ENCODE assay signal across 1 cellular context in the genomic region with DNA sequence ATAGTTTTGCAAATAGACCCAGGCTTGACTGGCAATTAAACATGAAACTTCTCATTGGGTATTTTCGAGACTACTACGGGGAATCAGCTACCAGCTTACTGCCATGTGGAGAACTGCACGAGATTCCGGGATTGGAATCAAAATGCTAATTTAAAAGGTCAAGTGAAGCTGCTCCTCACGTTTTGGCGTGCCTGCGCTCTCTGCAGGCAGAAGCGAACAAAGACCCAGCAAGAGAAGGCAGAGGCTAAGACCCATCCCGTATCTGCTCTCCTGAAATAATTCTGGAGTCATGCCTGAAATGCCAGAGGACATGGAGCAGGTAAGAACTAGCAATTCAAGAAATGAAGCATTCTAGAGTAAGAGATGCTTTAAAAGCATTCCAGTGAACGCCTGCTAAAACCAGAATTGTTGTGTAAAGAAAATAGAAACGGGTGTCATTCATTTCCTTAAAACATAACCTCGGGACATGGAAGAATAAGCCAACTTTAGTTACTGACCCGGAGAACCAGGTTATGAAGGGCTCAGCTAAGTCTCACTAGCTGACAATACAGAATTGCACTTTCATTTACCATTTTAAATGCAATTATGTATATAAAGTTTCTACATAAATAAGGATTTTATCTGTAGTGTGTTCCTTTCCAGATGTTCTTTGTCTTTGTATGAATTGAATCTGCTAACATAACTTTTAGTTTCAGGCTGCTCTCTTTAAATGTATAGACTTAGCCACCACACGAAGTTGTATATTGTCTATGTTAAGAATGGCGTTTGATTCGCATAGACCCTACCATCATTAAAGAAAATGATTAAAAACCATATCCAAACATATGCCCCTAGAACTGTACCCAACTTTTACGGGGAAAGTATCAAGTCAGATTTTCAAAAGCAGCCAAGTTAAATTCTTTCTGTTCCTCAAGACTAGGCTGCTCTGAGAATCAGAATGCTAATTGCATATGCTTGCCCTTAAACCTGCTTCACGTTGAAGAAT.
TF ChIP-seq lines count a peak whose summit lies in the region.

No MANE protein-coding gene starts in this region.

TF ChIP-seq in HEK293, 187 proteins besides CTCF, POLR2A, EP300 and RAD21 (continued from another document and continues in another):
- TF ChIP-seq ZNF280C (tag by site-specific recombination; IDR thresholded peaks at IDR 0.05) (no peak), ZNF202 (tag by site-specific recombination; IDR thresholded peaks at IDR 0.05; ENCODE audit: borderline replicate concordance) (no peak), ZFP37 (tag by site-specific recombination; IDR thresholded peaks at IDR 0.05) (no peak), ZNF626 (tag by site-specific recombination; IDR thresholded peaks at IDR 0.05) (0 out of 2 replicates have a peak, but pooled peaks have one; percentile 9), ZSCAN18 (tag by site-specific recombination; IDR thresholded peaks at IDR 0.05) (no peak), ZNF140 (tag by site-specific recombination; IDR thresholded peaks at IDR 0.05) (no peak), ZEB2 (tag by site-specific recombination; IDR thresholded peaks at IDR 0.05) (peak; percentile 28; the same call in 1 of the 2 replicates), ZNF776 (tag by site-specific recombination; IDR thresholded peaks at IDR 0.05; ENCODE audit: borderline replicate concordance) (no peak), ZNF423 (tag by site-specific recombination; IDR thresholded peaks at IDR 0.05) (no peak), ZNF394 (tag by site-specific recombination; IDR thresholded peaks at IDR 0.05; ENCODE audit: borderline replicate concordance) (peak; percentile 54; the same call in 1 of the 2 replicates), ZNF707 (tag by site-specific recombination; IDR thresholded peaks at IDR 0.05) (no peak), PRDM10 (tag by site-specific recombination; IDR thresholded peaks at IDR 0.05) (peak; percentile 22; the same call in 1 of the 2 replicates), ZBTB1 (tag by site-specific recombination; IDR thresholded peaks at IDR 0.05) (no peak), ZNF670 (tag by site-specific recombination; IDR thresholded peaks at IDR 0.05; ENCODE audit: low read depth) (no peak), ZBTB17 (tag by site-specific recombination; IDR thresholded peaks at IDR 0.05) (peak; percentile 97), ZNF777 (tag by site-specific recombination; IDR thresholded peaks at IDR 0.05; ENCODE audit: borderline replicate concordance) (no peak), ZNF521 (tag by site-specific recombination; IDR thresholded peaks at IDR 0.05) (no peak), KLF16 (tag by site-specific recombination; IDR thresholded peaks at IDR 0.05) (no peak), ZBTB48 (tag by site-specific recombination; IDR thresholded peaks at IDR 0.05) (no peak), ZNF416 (tag by site-specific recombination; IDR thresholded peaks at IDR 0.05) (no peak), ZNF350 (tag by site-specific recombination; IDR thresholded peaks at IDR 0.05) (no peak), ZNF292 (tag by site-specific recombination; IDR thresholded peaks at IDR 0.05; ENCODE audit: borderline replicate concordance, low read depth) (no peak), OSR2 (tag by site-specific recombination; IDR thresholded peaks at IDR 0.05) (no peak), ZNF157 (tag by site-specific recombination; IDR thresholded peaks at IDR 0.05) (no peak), ZNF658 (tag by site-specific recombination; IDR thresholded peaks at IDR 0.05) (no peak), ZNF148 (tag by site-specific recombination; IDR thresholded peaks at IDR 0.05; ENCODE audit: borderline replicate concordance) (no peak), ZNF335 (tag by site-specific recombination; conservative IDR thresholded peaks at IDR 0.05) (peak; percentile 75), ZBTB20 (tag by site-specific recombination; IDR thresholded peaks at IDR 0.05) (peak; percentile 20)
- TF ChIP-seq, protein P1, sequence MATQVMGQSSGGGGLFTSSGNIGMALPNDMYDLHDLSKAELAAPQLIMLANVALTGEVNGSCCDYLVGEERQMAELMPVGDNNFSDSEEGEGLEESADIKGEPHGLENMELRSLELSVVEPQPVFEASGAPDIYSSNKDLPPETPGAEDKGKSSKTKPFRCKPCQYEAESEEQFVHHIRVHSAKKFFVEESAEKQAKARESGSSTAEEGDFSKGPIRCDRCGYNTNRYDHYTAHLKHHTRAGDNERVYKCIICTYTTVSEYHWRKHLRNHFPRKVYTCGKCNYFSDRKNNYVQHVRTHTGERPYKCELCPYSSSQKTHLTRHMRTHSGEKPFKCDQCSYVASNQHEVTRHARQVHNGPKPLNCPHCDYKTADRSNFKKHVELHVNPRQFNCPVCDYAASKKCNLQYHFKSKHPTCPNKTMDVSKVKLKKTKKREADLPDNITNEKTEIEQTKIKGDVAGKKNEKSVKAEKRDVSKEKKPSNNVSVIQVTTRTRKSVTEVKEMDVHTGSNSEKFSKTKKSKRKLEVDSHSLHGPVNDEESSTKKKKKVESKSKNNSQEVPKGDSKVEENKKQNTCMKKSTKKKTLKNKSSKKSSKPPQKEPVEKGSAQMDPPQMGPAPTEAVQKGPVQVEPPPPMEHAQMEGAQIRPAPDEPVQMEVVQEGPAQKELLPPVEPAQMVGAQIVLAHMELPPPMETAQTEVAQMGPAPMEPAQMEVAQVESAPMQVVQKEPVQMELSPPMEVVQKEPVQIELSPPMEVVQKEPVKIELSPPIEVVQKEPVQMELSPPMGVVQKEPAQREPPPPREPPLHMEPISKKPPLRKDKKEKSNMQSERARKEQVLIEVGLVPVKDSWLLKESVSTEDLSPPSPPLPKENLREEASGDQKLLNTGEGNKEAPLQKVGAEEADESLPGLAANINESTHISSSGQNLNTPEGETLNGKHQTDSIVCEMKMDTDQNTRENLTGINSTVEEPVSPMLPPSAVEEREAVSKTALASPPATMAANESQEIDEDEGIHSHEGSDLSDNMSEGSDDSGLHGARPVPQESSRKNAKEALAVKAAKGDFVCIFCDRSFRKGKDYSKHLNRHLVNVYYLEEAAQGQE (tag by site-specific recombination; IDR thresholded peaks at IDR 0.05): no peak
- TF ChIP-seq, protein P2, sequence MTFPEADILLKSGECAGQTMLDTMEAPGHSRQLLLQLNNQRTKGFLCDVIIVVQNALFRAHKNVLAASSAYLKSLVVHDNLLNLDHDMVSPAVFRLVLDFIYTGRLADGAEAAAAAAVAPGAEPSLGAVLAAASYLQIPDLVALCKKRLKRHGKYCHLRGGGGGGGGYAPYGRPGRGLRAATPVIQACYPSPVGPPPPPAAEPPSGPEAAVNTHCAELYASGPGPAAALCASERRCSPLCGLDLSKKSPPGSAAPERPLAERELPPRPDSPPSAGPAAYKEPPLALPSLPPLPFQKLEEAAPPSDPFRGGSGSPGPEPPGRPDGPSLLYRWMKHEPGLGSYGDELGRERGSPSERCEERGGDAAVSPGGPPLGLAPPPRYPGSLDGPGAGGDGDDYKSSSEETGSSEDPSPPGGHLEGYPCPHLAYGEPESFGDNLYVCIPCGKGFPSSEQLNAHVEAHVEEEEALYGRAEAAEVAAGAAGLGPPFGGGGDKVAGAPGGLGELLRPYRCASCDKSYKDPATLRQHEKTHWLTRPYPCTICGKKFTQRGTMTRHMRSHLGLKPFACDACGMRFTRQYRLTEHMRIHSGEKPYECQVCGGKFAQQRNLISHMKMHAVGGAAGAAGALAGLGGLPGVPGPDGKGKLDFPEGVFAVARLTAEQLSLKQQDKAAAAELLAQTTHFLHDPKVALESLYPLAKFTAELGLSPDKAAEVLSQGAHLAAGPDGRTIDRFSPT (tag by site-specific recombination; IDR thresholded peaks at IDR 0.05): no peak
- TF ChIP-seq, protein P3, sequence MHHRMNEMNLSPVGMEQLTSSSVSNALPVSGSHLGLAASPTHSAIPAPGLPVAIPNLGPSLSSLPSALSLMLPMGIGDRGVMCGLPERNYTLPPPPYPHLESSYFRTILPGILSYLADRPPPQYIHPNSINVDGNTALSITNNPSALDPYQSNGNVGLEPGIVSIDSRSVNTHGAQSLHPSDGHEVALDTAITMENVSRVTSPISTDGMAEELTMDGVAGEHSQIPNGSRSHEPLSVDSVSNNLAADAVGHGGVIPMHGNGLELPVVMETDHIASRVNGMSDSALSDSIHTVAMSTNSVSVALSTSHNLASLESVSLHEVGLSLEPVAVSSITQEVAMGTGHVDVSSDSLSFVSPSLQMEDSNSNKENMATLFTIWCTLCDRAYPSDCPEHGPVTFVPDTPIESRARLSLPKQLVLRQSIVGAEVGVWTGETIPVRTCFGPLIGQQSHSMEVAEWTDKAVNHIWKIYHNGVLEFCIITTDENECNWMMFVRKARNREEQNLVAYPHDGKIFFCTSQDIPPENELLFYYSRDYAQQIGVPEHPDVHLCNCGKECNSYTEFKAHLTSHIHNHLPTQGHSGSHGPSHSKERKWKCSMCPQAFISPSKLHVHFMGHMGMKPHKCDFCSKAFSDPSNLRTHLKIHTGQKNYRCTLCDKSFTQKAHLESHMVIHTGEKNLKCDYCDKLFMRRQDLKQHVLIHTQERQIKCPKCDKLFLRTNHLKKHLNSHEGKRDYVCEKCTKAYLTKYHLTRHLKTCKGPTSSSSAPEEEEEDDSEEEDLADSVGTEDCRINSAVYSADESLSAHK (tag by site-specific recombination; IDR thresholded peaks at IDR 0.05): peak; percentile 32; the same call in 1 of the 2 replicates
- TF ChIP-seq, protein P4, sequence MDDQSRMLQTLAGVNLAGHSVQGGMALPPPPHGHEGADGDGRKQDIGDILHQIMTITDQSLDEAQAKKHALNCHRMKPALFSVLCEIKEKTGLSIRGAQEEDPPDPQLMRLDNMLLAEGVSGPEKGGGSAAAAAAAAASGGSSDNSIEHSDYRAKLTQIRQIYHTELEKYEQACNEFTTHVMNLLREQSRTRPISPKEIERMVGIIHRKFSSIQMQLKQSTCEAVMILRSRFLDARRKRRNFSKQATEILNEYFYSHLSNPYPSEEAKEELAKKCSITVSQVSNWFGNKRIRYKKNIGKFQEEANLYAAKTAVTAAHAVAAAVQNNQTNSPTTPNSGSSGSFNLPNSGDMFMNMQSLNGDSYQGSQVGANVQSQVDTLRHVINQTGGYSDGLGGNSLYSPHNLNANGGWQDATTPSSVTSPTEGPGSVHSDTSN (CRISPR knock-in tag; IDR thresholded peaks at IDR 0.05): no peak
